In genomic region chr3:142818651-142819050, GRCh38 we compare ENCODE assay signal across 20 cellular contexts.
"Had no signal": no experiment of that assay in that cellular context is flagged by ENCODE, and none has a peak within 500 bp of the region (broad histone marks: within the 10 kb centered on the region; RNA-seq: fewer than 3 reads in every experiment).

No MANE protein-coding gene starts in this region.

- ATAC-seq: naive thymus-derived CD8-positive, alpha-beta T cell; sciatic nerve had no signal

- H3K27me3 ChIP-seq: heart left ventricle, suprapubic skin, tibial artery, vagina had no signal

- H3K4me1 ChIP-seq: suprapubic skin, tibial artery, vagina had no signal

- H3K9me3 ChIP-seq: heart left ventricle, left ventricle myocardium inferior, suprapubic skin, thoracic aorta, tibial artery, vagina had no signal

- H3K4me3 ChIP-seq: heart left ventricle, left ventricle myocardium inferior, lung, skin epidermis, suprapubic skin, thoracic aorta, tibial artery, vagina had no signal

- H3K36me3 ChIP-seq: left ventricle myocardium inferior, suprapubic skin, thoracic aorta, vagina had no signal

- H3K27ac ChIP-seq: heart left ventricle, left ventricle myocardium inferior, skin epidermis, suprapubic skin, thoracic aorta, tibial artery, vagina had no signal

- DNase-seq: heart left ventricle; hypothalamus; immature natural killer cell; islet precursor cell; left ventricle myocardium inferior; naive thymus-derived CD8-positive, alpha-beta T cell; occipital lobe; retina; right cardiac atrium; stimulated activated CD4-positive, alpha-beta T cell treated with anti-CD3 and anti-CD28 coated beads, Interleukin-12 subunit alpha, Interleukin-12 subunit beta, amount 100 ng/mL, for 4 hours; stimulated activated CD4-positive, alpha-beta T cell treated with anti-CD3 and anti-CD28 coated beads, Interleukin-15, amount 100 ng/mL, for 24 hours; stimulated activated CD4-positive, alpha-beta T cell treated with anti-CD3 and anti-CD28 coated beads, Interleukin-2, amount 100 ng/mL, for 24 hours; stimulated activated CD4-positive, alpha-beta T cell treated with anti-CD3 and anti-CD28 coated beads, Interleukin-4, amount 100 ng/mL, for 1 hour; tibial artery had no signal
